In the genomic region with DNA sequence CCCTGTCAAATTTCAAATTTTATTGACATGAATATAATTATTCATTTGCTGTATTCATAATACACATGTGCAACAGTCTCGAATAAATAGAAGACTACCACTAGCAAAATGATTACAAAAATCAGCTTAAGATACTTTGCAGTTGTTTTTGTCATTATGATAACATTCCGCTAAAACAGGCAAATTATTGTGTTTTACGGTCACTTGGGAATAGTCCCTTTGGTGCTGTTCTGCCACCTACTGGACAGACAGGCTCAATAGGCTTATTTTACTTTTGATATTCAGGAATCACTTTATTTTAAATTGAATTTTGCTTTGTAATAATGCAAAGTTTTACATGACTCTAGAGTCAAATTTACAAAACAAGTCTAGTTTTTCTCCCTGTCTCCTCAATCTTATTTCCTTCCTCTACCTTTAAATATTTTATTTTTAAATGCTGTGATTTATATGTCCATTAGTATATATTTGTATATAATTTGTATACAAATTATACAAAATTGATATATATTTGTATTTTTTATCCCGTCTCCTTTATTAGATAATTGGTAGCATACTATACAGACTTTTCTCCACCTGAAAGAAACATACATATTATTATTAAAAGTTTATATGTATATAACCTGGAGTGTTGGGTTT, we compare ENCODE assay signal across 8 cellular contexts.
DNase-seq lines count a peak whose midpoint lies in the region; ATAC-seq and TF ChIP-seq lines count a peak whose summit lies in the region.

No MANE protein-coding gene starts in this region.

- no peaks in the 10 kb centered on the region for H3K4me1 Mint-ChIP-seq in CD4-positive, alpha-beta T cell (ENCODE audit: low read depth)

- peak; percentile 60 for TF ChIP-seq CTCF in CD4-positive, alpha-beta T cell (IDR thresholded peaks at IDR 0.05)
- TF ChIP-seq CTCF in GM20000 (IDR thresholded peaks at IDR 0.05; ENCODE audit: extremely low read depth, missing control alignments), result peak; percentile 34
- TF ChIP-seq CTCF in Panc1 (IDR thresholded peaks at IDR 0.05), result peak; percentile 81; the same call in 1 of the 2 replicates
- peak in 5 of 6 experiments; percentile 36 to 66 (median 51) for TF ChIP-seq CTCF in esophagus squamous epithelium (IDR thresholded peaks at IDR 0.05)
- peak in 3 of 7 experiments; percentile 49 to 56 (median 52) for TF ChIP-seq CTCF in stomach (IDR thresholded peaks at IDR 0.05)

- no peaks in the 10 kb centered on the region for H3K36me3 Mint-ChIP-seq in CD4-positive, alpha-beta T cell (ENCODE audit: low read depth)

- no TSS peak for BruUV-seq in Panc1 (replicated peaks; lab: Mats Ljungman, UMichigan)

- no peak overlapping the region for H3K27ac ChIP-seq in CD4-positive, alpha-beta T cell (ENCODE audit: low read depth, low read length)
- H3K27ac ChIP-seq in Panc1 (ENCODE audit: low read length) (no peak overlapping the region), esophagus squamous epithelium (no peak overlapping the region), stomach (no peak overlapping the region)

- in situ Hi-C loops in Panc1 (cut with HindIII; ENCODE audit: low pct_unique_long_range_greater_than_20kb, low sequenced_read_pairs), result no loop called here

- no peak for TF ChIP-seq EP300 in stomach (IDR thresholded peaks at IDR 0.05)

- peaks cover 22% of the 10 kb centered on the region for H3K27me3 Mint-ChIP-seq in CD4-positive, alpha-beta T cell

- intact Hi-C loops in CD4-positive, alpha-beta T cell (cut with DNase I, micrococcal nuclease), result loop anchor here in 1 of 2 experiments (5.0 to 10.0 kb wide), 2 partner anchors 294 to 717 kb away; no protein-coding TSS in a partner anchor
- intact Hi-C loops in Panc1 (cut with micrococcal nuclease; ENCODE audit: unreplicated experiment) (loop anchor here (1.0 to 5.0 kb wide), 3 partner anchors 228 to 717 kb away; no protein-coding TSS in a partner anchor), esophagus squamous epithelium (cut with DNase I) (loop anchor here (10.0 kb wide), 1 partner anchor 294 kb away; no protein-coding TSS in a partner anchor), stomach (cut with DNase I; ENCODE audit: low total_unique reads) (loop anchor here (10.0 kb wide), 1 partner anchor 124 kb away; no protein-coding TSS in a partner anchor)

- no peaks in the 10 kb centered on the region for H3K9me3 ChIP-seq in CD4-positive, alpha-beta T cell (ENCODE audit: control insufficient read depth, low read length)
- no peaks in the 10 kb centered on the region for H3K9me3 ChIP-seq in Panc1 (ENCODE audit: control insufficient read depth, insufficient read depth, low read depth, low read length)
- no peaks in the 10 kb centered on the region for H3K9me3 ChIP-seq in esophagus squamous epithelium
- no peaks in the 10 kb centered on the region for H3K9me3 ChIP-seq in stomach

- no peak overlapping the region for H3K4me3 Mint-ChIP-seq in CD4-positive, alpha-beta T cell

- no peak for DNase-seq in CD4-positive, alpha-beta T cell
- DNase-seq in GM20000 (ENCODE audit: low spot score) (peak; percentile 18), Panc1 (ENCODE audit: low read depth, low spot score) (no peak), esophagus squamous epithelium (lab: John Stamatoyannopoulos, UW) (no peak), pulmonary artery endothelial cell (ENCODE audit: low read depth, low spot score) (peak; percentile 20), stomach (no peak)
- DNase-seq in activated T-cell treated with anti-CD3 and anti-CD28 coated beads, Interleukin-2, amount 50 U/mL, for 1 hour, result no peak
- DNase-seq in stimulated activated naive CD4-positive, alpha-beta T cell treated with Interleukin-2 at 50 U/mL for 16 hours (lab: John Stamatoyannopoulos, UW), result no peak

- H3K36me3 ChIP-seq in Panc1 (ENCODE audit: control insufficient read depth, insufficient read depth, low read length), result no peaks in the 10 kb centered on the region
- H3K36me3 ChIP-seq in esophagus squamous epithelium, result no peaks in the 10 kb centered on the region
- H3K36me3 ChIP-seq in stomach, result no peaks in the 10 kb centered on the region

- ATAC-seq in CD4-positive, alpha-beta T cell (ENCODE audit: poor library complexity), result no peak
- 0 out of 2 replicates have a peak, but pooled peaks have one; percentile 73 for ATAC-seq in Panc1

- H3K4me3 ChIP-seq in Panc1 (ENCODE audit: low read depth in 2 of 2, low read length in 2 of 2), result no peak overlapping the region
- no peak overlapping the region for H3K4me3 ChIP-seq in esophagus squamous epithelium
- H3K4me3 ChIP-seq in stomach, result no peak overlapping the region

- peaks cover 7% of the 10 kb centered on the region; the same call in 1 of the 2 replicates for H3K4me1 ChIP-seq in Panc1 (ENCODE audit: control insufficient read depth, insufficient read depth, low read length)
- H3K4me1 ChIP-seq in esophagus squamous epithelium, result peaks cover 0 to 6% (median 0%) of the 10 kb centered on the region in 3 donors
- peaks cover 0 to 7% (median 0%) of the 10 kb centered on the region in 4 donors for H3K4me1 ChIP-seq in stomach

- no peaks in the 10 kb centered on the region for H3K9me3 Mint-ChIP-seq in CD4-positive, alpha-beta T cell

- POLR2A ChIA-PET in CD4-positive, alpha-beta T cell (lab: Charles Lee), result no interaction called here
- POLR2A ChIA-PET in Panc1 (lab: Charles Lee), result no interaction called here

- H3K27ac Mint-ChIP-seq in CD4-positive, alpha-beta T cell, result no peak overlapping the region

- TF ChIP-seq POLR2A in esophagus squamous epithelium (IDR thresholded peaks at IDR 0.05), result no peak
- TF ChIP-seq POLR2A in stomach (IDR thresholded peaks at IDR 0.05), result no peak

- peaks cover 6% of the 10 kb centered on the region for H3K27me3 ChIP-seq in CD4-positive, alpha-beta T cell (ENCODE audit: control insufficient read depth, insufficient read depth, low read length)
- H3K27me3 ChIP-seq in Panc1 (ENCODE audit: control insufficient read depth, insufficient read depth, low read length), result no peaks in the 10 kb centered on the region
- no peaks in the 10 kb centered on the region for H3K27me3 ChIP-seq in esophagus squamous epithelium
- no peaks in the 10 kb centered on the region for H3K27me3 ChIP-seq in stomach

- CTCF ChIA-PET in CD4-positive, alpha-beta T cell (lab: Charles Lee), result interaction anchor here (1.0 kb wide), 1 partner anchor 228 kb away, joined by 3 read pairs; no protein-coding TSS in a partner anchor
- CTCF ChIA-PET in Panc1 (lab: Charles Lee), result interaction anchor here (0.7 to 0.9 kb wide), 3 partner anchors 112 to 227 kb away, joined by 3 to 9 read pairs (median 3); no protein-coding TSS in a partner anchor

- WGBS in esophagus squamous epithelium, 2 donors, result 8 to 16% methylated on average over 4 of the region's 4 CpGs
- 11 to 18% (median 14%) methylated on average over 4 of the region's 4 CpGs for WGBS in stomach, 5 donors

Comparison
In these comparisons a context has a peak if more than half of its experiments do, and no peak if none do; other contexts are left out.
1. DNase-seq: peak in GM20000 (single experiment) and pulmonary artery endothelial cell (single experiment); none in CD4-positive, alpha-beta T cell (0 of 10), Panc1 (single experiment), esophagus squamous epithelium (single experiment), activated T-cell treated with anti-CD3 and anti-CD28 coated beads, Interleukin-2, amount 50 U/mL, for 1 hour (single experiment), stimulated activated naive CD4-positive, alpha-beta T cell treated with Interleukin-2 at 50 U/mL for 16 hours (single experiment) and stomach (single experiment).